Comparison of ENCODE assay signal across 1 cellular context in genomic region chr17:61689610-61690180, GRCh38.
TF ChIP-seq lines count a peak whose summit lies in the region.

No MANE protein-coding gene starts in this region.

TF ChIP-seq in IMR-90, 13 proteins besides CTCF, POLR2A, EP300 and RAD21 (continued from another document):
- TF ChIP-seq RCOR1 (IDR thresholded peaks at IDR 0.05; ENCODE audit: insufficient replicate concordance, low read length), result no peak
- no peak for TF ChIP-seq CEBPB (IDR thresholded peaks at IDR 0.05; ENCODE audit: low read depth, low read length)
- TF ChIP-seq, protein P1, sequence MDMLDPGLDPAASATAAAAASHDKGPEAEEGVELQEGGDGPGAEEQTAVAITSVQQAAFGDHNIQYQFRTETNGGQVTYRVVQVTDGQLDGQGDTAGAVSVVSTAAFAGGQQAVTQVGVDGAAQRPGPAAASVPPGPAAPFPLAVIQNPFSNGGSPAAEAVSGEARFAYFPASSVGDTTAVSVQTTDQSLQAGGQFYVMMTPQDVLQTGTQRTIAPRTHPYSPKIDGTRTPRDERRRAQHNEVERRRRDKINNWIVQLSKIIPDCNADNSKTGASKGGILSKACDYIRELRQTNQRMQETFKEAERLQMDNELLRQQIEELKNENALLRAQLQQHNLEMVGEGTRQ (IDR thresholded peaks at IDR 0.05; ENCODE audit: low read depth, low read length), result no peak
- TF ChIP-seq RFX5 (IDR thresholded peaks at IDR 0.05; ENCODE audit: low read depth, low read length), result no peak
- TF ChIP-seq FOS (IDR thresholded peaks at IDR 0.05; ENCODE audit: low read depth, low read length), result no peak
- no peak for TF ChIP-seq CHD1 (IDR thresholded peaks at IDR 0.05; ENCODE audit: low read depth, low read length)
